Comparison of ENCODE assay signal across 38 cellular contexts in genomic region chr21:40041446-40041845, GRCh38.
"Had no signal": no experiment of that assay in that cellular context is flagged by ENCODE, and none has a peak within 500 bp of the region (broad histone marks: within the 10 kb centered on the region; RNA-seq: fewer than 3 reads in every experiment).

No MANE protein-coding gene starts in this region.

- H3K9me3 Mint-ChIP-seq: activated naive CD4-positive, alpha-beta T cell treated with anti-CD3 and anti-CD28 coated beads, Interleukin-2, amount 50 U/mL, for 24 hours; activated naive CD8-positive, alpha-beta T cell treated with anti-CD3 and anti-CD28 coated beads for 36 hours; activated naive CD8-positive, alpha-beta T cell treated with anti-CD3 and anti-CD28 coated beads, Interleukin-2, amount 10 ng/mL, durations not matched to agents 7 days and 5 days; activated naive CD8-positive, alpha-beta T cell treated with anti-CD3 and anti-CD28 coated beads, Interleukin-2, amount 50 U/mL, for 24 hours; central memory CD8-positive, alpha-beta T cell had no signal

- H3K36me3 Mint-ChIP-seq: activated naive CD4-positive, alpha-beta T cell treated with anti-CD3 and anti-CD28 coated beads, Interleukin-2, amount 10 ng/mL, durations not matched to agents 7 days and 5 days; activated naive CD4-positive, alpha-beta T cell treated with anti-CD3 and anti-CD28 coated beads, Interleukin-2, amount 50 U/mL, for 24 hours; activated naive CD4-positive, alpha-beta T cell treated with anti-CD3 and anti-CD28 coated beads, Interleukin-2, amount 50 U/mL, for 72 hours; activated naive CD8-positive, alpha-beta T cell; activated naive CD8-positive, alpha-beta T cell treated with anti-CD3 and anti-CD28 coated beads for 36 hours; activated naive CD8-positive, alpha-beta T cell treated with anti-CD3 and anti-CD28 coated beads, Interleukin-2, amount 10 ng/mL, durations not matched to agents 7 days and 5 days had no signal

- H3K27ac ChIP-seq: adrenal gland, ascending aorta, body of pancreas, brain microvascular endothelial cell, breast epithelium, cardiac muscle cell had no signal

- H3K27me3 Mint-ChIP-seq: activated naive CD4-positive, alpha-beta T cell treated with anti-CD3 and anti-CD28 coated beads, Interleukin-2, amount 10 ng/mL, durations not matched to agents 7 days and 5 days; activated naive CD4-positive, alpha-beta T cell treated with anti-CD3 and anti-CD28 coated beads, Interleukin-2, amount 50 U/mL, for 24 hours; activated naive CD8-positive, alpha-beta T cell; activated naive CD8-positive, alpha-beta T cell treated with anti-CD3 and anti-CD28 coated beads for 36 hours; activated naive CD8-positive, alpha-beta T cell treated with anti-CD3 and anti-CD28 coated beads, Interleukin-2, amount 10 ng/mL, durations not matched to agents 7 days and 5 days; activated naive CD8-positive, alpha-beta T cell treated with anti-CD3 and anti-CD28 coated beads, Interleukin-2, amount 50 U/mL, for 24 hours; activated T-cell treated with anti-CD3 and anti-CD28 coated beads, Interleukin-2, amount 50 U/mL, for 24 hours; activated T-helper 17 cell treated with anti-CD3 and anti-CD28 coated beads, Interleukin-2, amount 50 U/mL, for 72 hours; brain; central memory CD8-positive, alpha-beta T cell had no signal

- ATAC-seq: activated naive CD4-positive, alpha-beta T cell treated with anti-CD3 and anti-CD28 coated beads, Interleukin-2, amount 50 U/mL, for 72 hours; activated naive CD8-positive, alpha-beta T cell treated with anti-CD3 and anti-CD28 coated beads, Interleukin-2, amount 50 U/mL, for 24 hours; activated T-cell treated with anti-CD3 and anti-CD28 coated beads, Interleukin-2, amount 50 U/mL, for 4 hours; activated T-cell treated with anti-CD3 and anti-CD28 coated beads, Interleukin-2, amount 50 U/mL, for 72 hours; activated T-helper 17 cell treated with anti-CD3 and anti-CD28 coated beads, Interleukin-2, amount 50 U/mL, for 72 hours; body of pancreas had no signal

- H3K4me1 Mint-ChIP-seq: activated naive CD4-positive, alpha-beta T cell treated with anti-CD3 and anti-CD28 coated beads, Interleukin-2, amount 10 ng/mL, durations not matched to agents 7 days and 5 days; activated naive CD4-positive, alpha-beta T cell treated with anti-CD3 and anti-CD28 coated beads, Interleukin-2, amount 50 U/mL, for 24 hours; activated naive CD8-positive, alpha-beta T cell treated with anti-CD3 and anti-CD28 coated beads for 36 hours; activated naive CD8-positive, alpha-beta T cell treated with anti-CD3 and anti-CD28 coated beads, Interleukin-2, amount 10 ng/mL, durations not matched to agents 7 days and 5 days; activated naive CD8-positive, alpha-beta T cell treated with anti-CD3 and anti-CD28 coated beads, Interleukin-2, amount 50 U/mL, for 24 hours; activated T-helper 17 cell treated with anti-CD3 and anti-CD28 coated beads, Interleukin-2, amount 50 U/mL, for 72 hours; brain; central memory CD8-positive, alpha-beta T cell had no signal

- H3K27me3 ChIP-seq: adrenal gland, ascending aorta, body of pancreas, brain microvascular endothelial cell, breast epithelium, cardiac muscle cell had no signal

- H3K9me3 ChIP-seq: adrenal gland, ascending aorta, body of pancreas, breast epithelium had no signal

- H3K27ac Mint-ChIP-seq: activated naive CD4-positive, alpha-beta T cell treated with anti-CD3 and anti-CD28 coated beads for 36 hours; activated naive CD4-positive, alpha-beta T cell treated with anti-CD3 and anti-CD28 coated beads, Interleukin-2, amount 10 ng/mL, durations not matched to agents 7 days and 5 days; activated naive CD4-positive, alpha-beta T cell treated with anti-CD3 and anti-CD28 coated beads, Interleukin-2, amount 50 U/mL, for 24 hours; activated naive CD4-positive, alpha-beta T cell treated with anti-CD3 and anti-CD28 coated beads, Interleukin-2, amount 50 U/mL, for 72 hours; activated naive CD8-positive, alpha-beta T cell; activated naive CD8-positive, alpha-beta T cell treated with anti-CD3 and anti-CD28 coated beads for 36 hours; activated naive CD8-positive, alpha-beta T cell treated with anti-CD3 and anti-CD28 coated beads, Interleukin-2, amount 10 ng/mL, durations not matched to agents 7 days and 5 days; activated naive CD8-positive, alpha-beta T cell treated with anti-CD3 and anti-CD28 coated beads, Interleukin-2, amount 50 U/mL, for 24 hours; activated T-cell treated with anti-CD3 and anti-CD28 coated beads, Interleukin-2, amount 50 U/mL, for 24 hours; activated T-cell treated with anti-CD3 and anti-CD28 coated beads, Interleukin-2, amount 50 U/mL, for 72 hours; activated T-helper 1 cell treated with anti-CD3 and anti-CD28 coated beads, Interleukin-12 subunit alpha, Interleukin-12 subunit beta, Interleukin-2, Interleukin-4 antibody, amounts not matched to agents 30 ng/mL and 10 ng/mL and 1 ng/mL, durations not matched to agents 14 hours and 24 hours and 36 hours; activated T-helper 17 cell treated with anti-CD3 and anti-CD28 coated beads, Interleukin-2, amount 50 U/mL, for 72 hours; activated T-helper 2 cell treated with anti-CD3 and anti-CD28 coated beads, Interferon-gamma antibody, Interleukin-2, Interleukin-4, amounts not matched to agents 10 μg/mL and 5 μg/mL and 100 μg/mL, durations not matched to agents 14 hours and 24 hours and 36 hours; brain had no signal

- H3K4me3 Mint-ChIP-seq: activated naive CD4-positive, alpha-beta T cell treated with anti-CD3 and anti-CD28 coated beads for 36 hours; activated naive CD4-positive, alpha-beta T cell treated with anti-CD3 and anti-CD28 coated beads, Interleukin-2, amount 10 ng/mL, durations not matched to agents 7 days and 5 days; activated naive CD4-positive, alpha-beta T cell treated with anti-CD3 and anti-CD28 coated beads, Interleukin-2, amount 50 U/mL, for 24 hours; activated naive CD8-positive, alpha-beta T cell; activated naive CD8-positive, alpha-beta T cell treated with anti-CD3 and anti-CD28 coated beads for 36 hours; activated naive CD8-positive, alpha-beta T cell treated with anti-CD3 and anti-CD28 coated beads, Interleukin-2, amount 10 ng/mL, durations not matched to agents 7 days and 5 days; activated naive CD8-positive, alpha-beta T cell treated with anti-CD3 and anti-CD28 coated beads, Interleukin-2, amount 50 U/mL, for 24 hours; activated T-cell treated with anti-CD3 and anti-CD28 coated beads, Interleukin-2, amount 50 U/mL, for 24 hours; activated T-cell treated with anti-CD3 and anti-CD28 coated beads, Interleukin-2, amount 50 U/mL, for 4 hours; activated T-cell treated with anti-CD3 and anti-CD28 coated beads, Interleukin-2, amount 50 U/mL, for 72 hours; activated T-helper 1 cell treated with anti-CD3 and anti-CD28 coated beads, Interleukin-12 subunit alpha, Interleukin-12 subunit beta, Interleukin-2, Interleukin-4 antibody, amounts not matched to agents 30 ng/mL and 10 ng/mL and 1 ng/mL, durations not matched to agents 14 hours and 24 hours and 36 hours; activated T-helper 17 cell treated with anti-CD3 and anti-CD28 coated beads, Interleukin-2, amount 50 U/mL, for 72 hours; brain; central memory CD8-positive, alpha-beta T cell had no signal

- H3K4me3 ChIP-seq: adrenal gland, ascending aorta, body of pancreas, breast epithelium, cardiac muscle cell had no signal

- DNase-seq: activated effector memory CD4-positive, alpha-beta T cell treated with anti-CD3 and anti-CD28 coated beads, Interleukin-2, amount 50 U/mL, for 16 hours; activated effector memory CD4-positive, alpha-beta T cell treated with Interleukin-2 at 50 U/mL for 16 hours; activated gamma-delta T cell; activated gamma-delta T cell treated with Interleukin-2 at 50 U/mL for 16 hours; activated naive CD4-positive, alpha-beta T cell; activated naive CD4-positive, alpha-beta T cell treated with anti-CD3 and anti-CD28 coated beads for 36 hours; activated naive CD4-positive, alpha-beta T cell treated with anti-CD3 and anti-CD28 coated beads, Interleukin-2, amount 10 ng/mL, durations not matched to agents 7 days and 5 days; activated naive CD4-positive, alpha-beta T cell treated with anti-CD3 and anti-CD28 coated beads, Interleukin-2, amount 50 U/mL, for 16 hours; activated naive CD4-positive, alpha-beta T cell treated with Interleukin-2 at 50 U/mL for 16 hours; activated naive CD8-positive, alpha-beta T cell treated with anti-CD3 and anti-CD28 coated beads for 36 hours; activated naive CD8-positive, alpha-beta T cell treated with anti-CD3 and anti-CD28 coated beads, Interleukin-2, amount 10 ng/mL, durations not matched to agents 7 days and 5 days; activated naive CD8-positive, alpha-beta T cell treated with anti-CD3 and anti-CD28 coated beads, Interleukin-2, amount 50 U/mL, for 24 hours; activated T-cell treated with anti-CD3 and anti-CD28 coated beads, Interleukin-2, amount 50 U/mL, for 1 hour; activated T-cell treated with anti-CD3 and anti-CD28 coated beads, Interleukin-2, amount 50 U/mL, for 24 hours; activated T-cell treated with anti-CD3 and anti-CD28 coated beads, Interleukin-2, amount 50 U/mL, for 4 hours; activated T-cell treated with anti-CD3 and anti-CD28 coated beads, Interleukin-2, amount 50 U/mL, for 48 hours; activated T-cell treated with anti-CD3 and anti-CD28 coated beads, Interleukin-2, amount 50 U/mL, for 72 hours; adrenal gland; amniotic stem cell; amygdala; anterior cingulate cortex; aorta; body of pancreas; brain microvascular endothelial cell; caudate nucleus; central memory CD4-positive, alpha-beta T cell; cerebellar nuclear complex had no signal

- H3K36me3 ChIP-seq: adrenal gland, ascending aorta, brain microvascular endothelial cell, breast epithelium, cardiac muscle cell had no signal

- H3K4me1 ChIP-seq: adrenal gland, ascending aorta, body of pancreas, breast epithelium had no signal
